1 cellular context compared by ENCODE assay signal in genomic region chr7:138460176-138460648, GRCh38.
TF ChIP-seq lines count a peak whose summit lies in the region.

Gene TRIM24 (plus strand): TSS chr7:138460259. CDS start chr7:138460549, 290 bp downstream.

TF ChIP-seq in HepG2, 621 proteins besides CTCF, POLR2A, EP300 and RAD21 (continued from another document and continues in another):
- TF ChIP-seq GRHL1 (CRISPR knock-in tag; conservative IDR thresholded peaks at IDR 0.05) (no peak), KDM1A (CRISPR knock-in tag; IDR thresholded peaks at IDR 0.05) (0 out of 2 replicates have a peak, but pooled peaks have one; percentile 11), PPARG (CRISPR knock-in tag; conservative IDR thresholded peaks at IDR 0.05) (0 out of 2 replicates have a peak, but pooled peaks have one; percentile 45), TGIF2 (CRISPR knock-in tag; IDR thresholded peaks at IDR 0.05) (peak; percentile 87; the same call in 1 of the 2 replicates), PRDM15 (CRISPR knock-in tag; IDR thresholded peaks at IDR 0.05) (no peak), SKI (IDR thresholded peaks at IDR 0.05; ENCODE audit: partially characterized antibody) (no peak), ZNF639 (CRISPR knock-in tag; conservative IDR thresholded peaks at IDR 0.05) (no peak; the same call in 1 of the 2 replicates), ZNF691 (CRISPR knock-in tag; IDR thresholded peaks at IDR 0.05; ENCODE audit: borderline replicate concordance, low read depth) (peak; percentile 88; the same call in 1 of the 2 replicates), ZNF160 (CRISPR knock-in tag; IDR thresholded peaks at IDR 0.05) (peak; percentile 68; the same call in 1 of the 2 replicates), JUNB (CRISPR knock-in tag; IDR thresholded peaks at IDR 0.05; ENCODE audit: borderline replicate concordance) (no peak), PRMT3 (CRISPR knock-in tag; IDR thresholded peaks at IDR 0.05; ENCODE audit: borderline replicate concordance, low read depth) (0 out of 2 replicates have a peak, but pooled peaks have one; percentile 17), TAF1 (CRISPR knock-in tag; IDR thresholded peaks at IDR 0.05) (peak; percentile 98), TEAD3 (CRISPR knock-in tag; optimal IDR thresholded peaks at IDR 0.05; ENCODE audit: borderline replicate concordance) (no peak), ZNF33B (CRISPR knock-in tag; IDR thresholded peaks at IDR 0.05) (0 out of 2 replicates have a peak, but pooled peaks have one; percentile 31), PAXIP1 (CRISPR knock-in tag; conservative IDR thresholded peaks at IDR 0.05) (no peak), SMC3 (IDR thresholded peaks at IDR 0.05; ENCODE audit: low read length) (no peak), NCOR1 (IDR thresholded peaks at IDR 0.05; ENCODE audit: borderline replicate concordance, low read length) (no peak), MIER2 (CRISPR knock-in tag; IDR thresholded peaks at IDR 0.05) (no peak), CREM (IDR thresholded peaks at IDR 0.05) (no peak), CREM (CRISPR knock-in tag; IDR thresholded peaks at IDR 0.05) (no peak), ZKSCAN8 (CRISPR knock-in tag; IDR thresholded peaks at IDR 0.05; ENCODE audit: borderline replicate concordance) (no peak), ZMAT3 (CRISPR knock-in tag; conservative IDR thresholded peaks at IDR 0.05) (peak; percentile 68; the same call in 1 of the 2 replicates), ZBTB37 (CRISPR knock-in tag; IDR thresholded peaks at IDR 0.05) (no peak), ZNF501 (CRISPR knock-in tag; IDR thresholded peaks at IDR 0.05) (no peak), MZF1 (CRISPR knock-in tag; IDR thresholded peaks at IDR 0.05; ENCODE audit: borderline replicate concordance) (no peak), ZNF253 (CRISPR knock-in tag; IDR thresholded peaks at IDR 0.05; ENCODE audit: borderline replicate concordance) (no peak), IRF1 (CRISPR knock-in tag; IDR thresholded peaks at IDR 0.05; ENCODE audit: low read depth) (no peak), ZNF33A (CRISPR knock-in tag; IDR thresholded peaks at IDR 0.05; ENCODE audit: borderline replicate concordance) (no peak), ZNF512 (CRISPR knock-in tag; IDR thresholded peaks at IDR 0.05) (no peak), ZNF276 (CRISPR knock-in tag; IDR thresholded peaks at IDR 0.05; ENCODE audit: low read depth) (peak; percentile 46; the same call in 1 of the 2 replicates), HNRNPK (IDR thresholded peaks at IDR 0.05; ENCODE audit: low read depth, low read length, poor library complexity, severe bottlenecking) (peak; percentile 47), HNRNPUL1 (IDR thresholded peaks at IDR 0.05; ENCODE audit: low read depth, low read length) (no peak; the same call in 1 of the 2 replicates), ZMYM4 (CRISPR knock-in tag; IDR thresholded peaks at IDR 0.05) (peak; percentile 77; the same call in 1 of the 2 replicates), ZFP36L1 (CRISPR knock-in tag; IDR thresholded peaks at IDR 0.05) (no peak), BRCA1 (CRISPR knock-in tag; IDR thresholded peaks at IDR 0.05) (no peak), HNF4A (CRISPR knock-in tag; IDR thresholded peaks at IDR 0.05) (no peak), ZNF770 (CRISPR knock-in tag; IDR thresholded peaks at IDR 0.05) (peak; percentile 14; the same call in 1 of the 2 replicates), TMF1 (CRISPR knock-in tag; IDR thresholded peaks at IDR 0.05; ENCODE audit: low read depth) (no peak; the same call in 1 of the 2 replicates), RFXAP (CRISPR knock-in tag; IDR thresholded peaks at IDR 0.05; ENCODE audit: borderline replicate concordance) (no peak), ARNT (IDR thresholded peaks at IDR 0.05) (no peak), REXO4 (CRISPR knock-in tag; IDR thresholded peaks at IDR 0.05; ENCODE audit: borderline replicate concordance) (no peak)
